23 cellular contexts compared by ENCODE assay signal in the genomic region with DNA sequence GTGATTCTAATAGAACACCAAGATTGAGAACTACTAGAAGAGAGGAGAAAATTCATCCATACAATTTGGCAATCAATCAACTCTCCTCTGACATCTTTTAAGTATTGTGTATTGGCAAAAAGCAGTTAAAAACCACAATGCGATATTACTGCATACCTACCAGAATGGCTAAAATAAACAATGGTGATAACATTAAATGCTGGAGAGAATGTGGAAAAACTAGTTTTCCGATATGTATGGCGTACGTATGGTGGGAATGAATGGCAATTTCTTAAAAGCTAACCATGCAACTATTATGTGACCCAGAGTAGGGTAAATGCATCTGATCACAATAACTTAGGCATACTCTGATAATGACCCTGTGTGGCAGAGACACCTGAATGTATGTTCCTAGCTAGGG. TPM values are rescaled to one million over a fixed set of nuclear protein-coding genes. Genes with fewer than 3 reads are reported as not detected.
"Had no signal": no experiment of that assay in that cellular context is flagged by ENCODE, and none has a peak within 500 bp of the region (broad histone marks: within the 10 kb centered on the region; RNA-seq: fewer than 3 reads in every experiment).

No MANE protein-coding gene starts in this region.

- DNase-seq: KBM-7, MV-4-11, NCI-H1048, NCI-H1105, NCI-H1417, NCI-H1436 treated with DMSO at 0.1 percent for 48 hours, NCI-H1694, NCI-H187 treated with DMSO at 0.1 percent for 48 hours, NCI-H2029 treated with DMSO at 0.1 percent for 48 hours, NCI-H2171 treated with DMSO at 0.1 percent for 48 hours, NCI-H345, NCI-H446 treated with DMSO at 0.1 percent for 48 hours, NCI-H510A treated with DMSO at 0.1 percent for 48 hours, NCI-H526, NCI-H774, Peyer's patch, SIG-M5 had no signal

- H3K9me3 ChIP-seq: Peyer's patch, SJSA1 had no signal

- ATAC-seq: HepG2, Right ventricle myocardium inferior had no signal

- H3K36me3 ChIP-seq: Peyer's patch, SJSA1 had no signal

- H3K4me3 ChIP-seq: Peyer's patch, SJSA1, SK-N-MC had no signal

- H3K27ac ChIP-seq: Peyer's patch, SJSA1, SK-N-MC had no signal

- H3K27me3 ChIP-seq: Peyer's patch, SJSA1 had no signal

RNA-seq across cellular contexts. Expression of a gene that starts 29.3 kb away (rescaled TPM):
- total RNA-seq: HepG2; T-helper 1 cell treated with Interleukin-12 subunit alpha and Interleukin-12 subunit beta and Interleukin-4 antibody, amounts not matched to agents 30 ng/mL and 1 ng/mL, for 36 hours had no signal
- polyA plus RNA-seq: HepG2, IgD-negative memory B cell had no signal
